ENCODE assay signal across 9 cellular contexts in the genomic region with DNA sequence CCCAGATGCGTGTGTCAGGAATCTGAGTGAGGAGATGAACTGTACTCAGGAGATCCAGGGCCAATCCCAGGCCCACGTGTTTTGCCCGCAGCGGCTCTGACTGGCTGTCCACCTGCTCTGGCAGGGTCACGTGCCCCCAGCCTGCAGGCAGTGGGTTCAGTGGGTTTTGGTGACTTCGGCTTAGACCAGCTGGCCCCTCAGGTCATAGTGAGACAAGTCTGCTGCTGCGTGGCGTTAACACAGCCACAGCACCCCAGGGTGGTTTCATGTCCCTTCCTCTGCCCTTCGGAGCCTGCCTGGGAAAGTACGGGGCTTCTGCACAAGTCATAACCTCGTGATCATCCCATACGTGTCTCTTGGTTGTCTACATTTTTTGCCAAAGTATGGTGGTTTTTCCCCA. TPM values are rescaled to one million over a fixed set of nuclear protein-coding genes. Genes with fewer than 3 reads are reported as not detected.
DNase-seq lines count a peak whose midpoint lies in the region; ATAC-seq and TF ChIP-seq lines count a peak whose summit lies in the region.
"Had no signal": no experiment of that assay in that cellular context is flagged by ENCODE, and none has a peak within 500 bp of the region (broad histone marks: within the 10 kb centered on the region; RNA-seq: fewer than 3 reads in every experiment).

No MANE protein-coding gene starts in this region.

- H3K27me3 ChIP-seq in Loucy (ENCODE audit: insufficient read depth, low read length, poor library complexity, severe bottlenecking) (no peaks in the 10 kb centered on the region), lower lobe of right lung (ENCODE audit: low read depth) (no peaks in the 10 kb centered on the region)

- H3K27ac ChIP-seq in lower lobe of right lung: no peak overlapping the region

- TF ChIP-seq CTCF in Loucy (conservative IDR thresholded peaks at IDR 0.05; ENCODE audit: low read length): no peak
- no peak for TF ChIP-seq CTCF in lower lobe of right lung (IDR thresholded peaks at IDR 0.05)

- peak overlapping the region; percentile 73 for H3K27ac Mint-ChIP-seq in activated T-cell treated with anti-CD3 and anti-CD28 coated beads, Interleukin-2, amount 50 U/mL, for 24 hours
- H3K27ac Mint-ChIP-seq in effector memory CD8-positive, alpha-beta T cell: peak overlapping the region; percentile 47 to 88

- no peaks in the 10 kb centered on the region for H3K9me3 ChIP-seq in Loucy (ENCODE audit: insufficient read depth, low read depth, low read length)
- no peaks in the 10 kb centered on the region for H3K9me3 ChIP-seq in lower lobe of right lung

- no peak for DNase-seq in activated T-cell treated with anti-CD3 and anti-CD28 coated beads, Interleukin-2, amount 50 U/mL, for 24 hours
- DNase-seq in activated T-cell treated with anti-CD3 and anti-CD28 coated beads, Interleukin-2, amount 50 U/mL, for 48 hours: no peak
- no peak for DNase-seq in effector memory CD8-positive, alpha-beta T cell
- DNase-seq in stimulated activated naive CD8-positive, alpha-beta T cell treated with anti-CD3 and anti-CD28 coated beads, Interleukin-15, Interleukin-2, amounts not matched to agents 100 U/mL and 50 U/mL, for 24 hours: peak; percentile 41
- DNase-seq in lower lobe of right lung (no peak), sciatic nerve (ENCODE audit: low spot score) (no peak), NCI-H128 (lab: John Stamatoyannopoulos, UW; ENCODE audit: unreplicated experiment) (no peak)
- DNase-seq: Kasumi-1 had no signal

- H3K4me1 ChIP-seq in Loucy (ENCODE audit: insufficient read depth, low read length, poor library complexity, severe bottlenecking) (peaks cover 56% of the 10 kb centered on the region), lower lobe of right lung (peaks cover 83% of the 10 kb centered on the region)

- H3K79me2 ChIP-seq in Loucy (ENCODE audit: insufficient read depth, low read length): peaks cover 74% of the 10 kb centered on the region

- H2AFZ ChIP-seq in Loucy (ENCODE audit: low read length): no peak overlapping the region

- H3K36me3 Mint-ChIP-seq in activated T-cell treated with anti-CD3 and anti-CD28 coated beads, Interleukin-2, amount 50 U/mL, for 24 hours (ENCODE audit: low read depth): peaks cover 24% of the 10 kb centered on the region
- H3K36me3 Mint-ChIP-seq in effector memory CD8-positive, alpha-beta T cell (ENCODE audit: insufficient read depth): peaks cover 34% of the 10 kb centered on the region

- H3F3A ChIP-seq in Loucy (ENCODE audit: low read depth): peaks cover 3% of the 10 kb centered on the region; the same call in 1 of the 2 replicates

- peak overlapping the region; percentile 99 for H3K4me2 ChIP-seq in Loucy (ENCODE audit: low read depth, low read length, poor library complexity, severe bottlenecking)

- H3K9me2 ChIP-seq in Loucy (replicated peaks; ENCODE audit: low read depth, low read length): no peaks in the 10 kb centered on the region

- intact Hi-C loops in lower lobe of right lung (cut with DNase I): no loop called here
- intact Hi-C loops in sciatic nerve (cut with DNase I): no loop called here

- H4K20me1 ChIP-seq in Loucy (ENCODE audit: insufficient read depth, low read length, poor library complexity, severe bottlenecking): peaks cover 63% of the 10 kb centered on the region

- H3K36me3 ChIP-seq in Loucy (ENCODE audit: insufficient read depth, low read length): no peaks in the 10 kb centered on the region
- H3K36me3 ChIP-seq in lower lobe of right lung: peaks cover 4% of the 10 kb centered on the region

- H3K27me3 Mint-ChIP-seq in activated T-cell treated with anti-CD3 and anti-CD28 coated beads, Interleukin-2, amount 50 U/mL, for 24 hours: no peaks in the 10 kb centered on the region
- no peaks in the 10 kb centered on the region for H3K27me3 Mint-ChIP-seq in effector memory CD8-positive, alpha-beta T cell

- peak overlapping the region; percentile 84 for H3K9ac ChIP-seq in Loucy (ENCODE audit: low read depth, low read length, poor library complexity, severe bottlenecking)

- peaks cover 76% of the 10 kb centered on the region for H3K4me1 Mint-ChIP-seq in activated T-cell treated with anti-CD3 and anti-CD28 coated beads, Interleukin-2, amount 50 U/mL, for 24 hours (ENCODE audit: low read depth)
- peaks cover 65 to 70% of the 10 kb centered on the region in 2 donors for H3K4me1 Mint-ChIP-seq in effector memory CD8-positive, alpha-beta T cell (ENCODE audit: low read depth in 2 of 2)

- H3K4me3 ChIP-seq in Loucy (ENCODE audit: low read length, poor library complexity, severe bottlenecking) (peak overlapping the region; percentile 77), lower lobe of right lung (no peak overlapping the region)

- H3K9me3 Mint-ChIP-seq in activated T-cell treated with anti-CD3 and anti-CD28 coated beads, Interleukin-2, amount 50 U/mL, for 24 hours: no peaks in the 10 kb centered on the region
- no peaks in the 10 kb centered on the region for H3K9me3 Mint-ChIP-seq in effector memory CD8-positive, alpha-beta T cell

- peak overlapping the region; percentile 87 for H3K4me3 Mint-ChIP-seq in activated T-cell treated with anti-CD3 and anti-CD28 coated beads, Interleukin-2, amount 50 U/mL, for 24 hours
- peak overlapping the region; percentile 78 to 87 for H3K4me3 Mint-ChIP-seq in effector memory CD8-positive, alpha-beta T cell

- ATAC-seq in effector memory CD8-positive, alpha-beta T cell (replicated peaks): no peak
- peak; percentile 4 for ATAC-seq in stimulated activated naive CD8-positive, alpha-beta T cell treated with anti-CD3 and anti-CD28 coated beads, Interleukin-15, Interleukin-2, amounts not matched to agents 100 U/mL and 50 U/mL, for 24 hours
- ATAC-seq in lower lobe of right lung: no peak
- ATAC-seq in sciatic nerve: no peak

RNA-seq across cellular contexts. Expression of a gene that starts 2.6 kb away (rescaled TPM):
- total RNA-seq in lower lobe of right lung (47.6 TPM), sciatic nerve (43.7 TPM)
